Comparison of ENCODE assay signal across 8 cellular contexts in genomic region chr11:118010738-118011461, GRCh38. TPM values are rescaled to one million over a fixed set of nuclear protein-coding genes. Genes with fewer than 3 reads are reported as not detected.
DNase-seq lines count a peak whose midpoint lies in the region; ATAC-seq lines count a peak whose summit lies in the region.

No MANE protein-coding gene starts in this region.

- no peaks in the 10 kb centered on the region for H3K27me3 Mint-ChIP-seq in activated T-cell treated with anti-CD3 and anti-CD28 coated beads, Interleukin-2, amount 50 U/mL, for 24 hours

- no peaks in the 10 kb centered on the region for H3K36me3 Mint-ChIP-seq in activated T-cell treated with anti-CD3 and anti-CD28 coated beads, Interleukin-2, amount 50 U/mL, for 24 hours (ENCODE audit: low read depth)

- H3K4me1 Mint-ChIP-seq in activated T-cell treated with anti-CD3 and anti-CD28 coated beads, Interleukin-2, amount 50 U/mL, for 24 hours (ENCODE audit: low read depth): peaks cover 94% of the 10 kb centered on the region

- H3K9me3 Mint-ChIP-seq in activated T-cell treated with anti-CD3 and anti-CD28 coated beads, Interleukin-2, amount 50 U/mL, for 24 hours: no peaks in the 10 kb centered on the region

- no peak overlapping the region for H3K4me3 Mint-ChIP-seq in activated T-cell treated with anti-CD3 and anti-CD28 coated beads, Interleukin-2, amount 50 U/mL, for 24 hours

- peak; percentile 67 for ATAC-seq in GM18519 (IDR thresholded peaks at IDR 0.05; ENCODE audit: low FRiP score, unreplicated experiment)
- peak; percentile 77 for ATAC-seq in HG02588 (IDR thresholded peaks at IDR 0.05; ENCODE audit: unreplicated experiment)
- peak; percentile 67 for ATAC-seq in left ventricle myocardium superior

- no peak overlapping the region for H3K27ac Mint-ChIP-seq in activated T-cell treated with anti-CD3 and anti-CD28 coated beads, Interleukin-2, amount 50 U/mL, for 24 hours

- DNase-seq in NOMO-1 treated with DMSO at 0.1 percent for 48 hours (lab: John Stamatoyannopoulos, UW; ENCODE audit: unreplicated experiment) (peak; percentile 98), left ventricle myocardium superior (peak; percentile 57), LoVo (ENCODE audit: low spot score) (no peak), NCI-H2107 (lab: John Stamatoyannopoulos, UW) (no peak), NCI-H1436 (lab: John Stamatoyannopoulos, UW) (no peak)
- no peak for DNase-seq in activated T-cell treated with anti-CD3 and anti-CD28 coated beads, Interleukin-2, amount 50 U/mL, for 24 hours

- intact Hi-C loops in left ventricle myocardium superior (cut with micrococcal nuclease): no loop called here

RNA-seq across cellular contexts. Expression of gene IL10RA, which starts 24.7 kb away (rescaled TPM):
- 6.0 TPM for total RNA-seq in left ventricle myocardium superior

Comparison
In these comparisons a context has a peak if more than half of its experiments do, and no peak if none do; other contexts are left out.
1. DNase-seq: peak in NOMO-1 treated with DMSO at 0.1 percent for 48 hours (single experiment) and left ventricle myocardium superior (single experiment); none in LoVo (single experiment), NCI-H2107 (single experiment), activated T-cell treated with anti-CD3 and anti-CD28 coated beads, Interleukin-2, amount 50 U/mL, for 24 hours (single experiment) and NCI-H1436 (single experiment).
2. Peak in every context shown above with its lines, with median percentiles within 50 percentile points of each other: ATAC-seq.